Comparison of ENCODE assay signal across 8 cellular contexts in the genomic region with DNA sequence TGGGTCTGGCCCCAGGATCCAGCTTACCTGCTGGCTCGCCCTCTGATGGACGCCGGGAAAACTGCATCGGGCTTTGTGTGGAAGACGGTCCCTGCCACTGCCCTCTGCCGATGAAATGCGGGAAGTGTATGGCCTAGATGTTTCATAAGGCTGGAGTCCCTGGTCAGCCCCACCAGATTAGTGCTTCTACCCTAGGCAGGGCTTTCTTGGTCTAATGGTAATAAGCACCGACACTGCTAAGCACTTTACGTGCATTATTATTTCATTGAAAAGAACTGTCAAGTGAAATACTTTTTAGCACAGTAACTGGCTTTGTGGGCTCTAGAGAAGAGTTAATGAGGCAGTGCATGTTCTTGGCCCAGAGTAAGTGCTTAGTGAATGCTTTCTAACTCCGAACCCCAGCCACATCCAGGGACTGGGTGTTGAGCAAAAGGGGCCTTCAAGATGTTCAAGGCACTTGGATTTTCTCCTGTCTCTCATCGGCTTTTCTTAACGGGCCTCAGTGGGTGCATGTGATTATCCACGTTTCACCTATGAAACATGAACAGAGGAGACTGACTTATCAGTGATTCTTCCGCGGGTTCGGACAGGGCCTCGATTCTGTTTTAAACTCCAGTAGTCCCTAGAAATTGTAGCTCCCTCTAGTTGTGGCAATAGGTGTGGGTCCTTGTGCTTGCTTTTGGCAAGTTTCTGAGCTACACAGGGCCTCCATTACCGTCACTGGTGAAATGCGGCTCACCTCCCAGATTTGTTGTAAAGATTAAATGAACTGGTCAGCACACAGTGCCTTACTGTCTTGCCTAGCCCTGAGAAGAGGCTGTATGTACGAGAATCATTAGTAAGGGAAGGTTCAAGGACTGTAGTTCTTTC. TPM values are rescaled to one million over a fixed set of nuclear protein-coding genes. Genes with fewer than 3 reads are reported as not detected.
DNase-seq lines count a peak whose midpoint lies in the region; ATAC-seq and TF ChIP-seq lines count a peak whose summit lies in the region.

No MANE protein-coding gene starts in this region.

- no peak overlapping the region for H3K9ac ChIP-seq in parathyroid adenoma

- H3K4me1 ChIP-seq in HEK293 (ENCODE audit: control insufficient read depth, insufficient read depth, low read length): peaks cover 8% of the 10 kb centered on the region; the same call in 1 of the 2 replicates
- peaks cover 22% of the 10 kb centered on the region for H3K4me1 ChIP-seq in parathyroid adenoma
- H3K4me1 ChIP-seq in tibial nerve: peaks cover 0 to 59% (median 24%) of the 10 kb centered on the region in 4 donors

- POLR2A ChIA-PET in HEK293 (lab: Yijun Ruan, JAX): interaction anchor here (0.7 to 14.1 kb wide), 6 partner anchors 11 to 103 kb away, joined by 3 to 448 read pairs (median 3); partner anchors contain the start of genes NEK8, PROCA1, RPL23A and TLCD1

- H3K27ac ChIP-seq in HEK293 (ENCODE audit: extremely low read depth, low read depth, low read length) (0 out of 2 replicates have a peak overlapping the region, but pooled peaks have one; percentile 12), parathyroid adenoma (peak overlapping the region; percentile 0), tibial nerve (peak overlapping the region in 1 of 4 donors; percentile 61)

- peak overlapping the region; percentile 61 for H3K4me3 Mint-ChIP-seq in glutamatergic neuron (ENCODE audit: unreplicated experiment)

- peaks cover 23% of the 10 kb centered on the region for H3K27me3 Mint-ChIP-seq in glutamatergic neuron (ENCODE audit: unreplicated experiment)

- H3K27ac Mint-ChIP-seq in activated naive CD4-positive, alpha-beta T cell treated with anti-CD3 and anti-CD28 coated beads, Interleukin-2, amount 50 U/mL, for 72 hours: peak overlapping the region in 1 of 2 donors; percentile 60
- peak overlapping the region; percentile 48 for H3K27ac Mint-ChIP-seq in glutamatergic neuron (ENCODE audit: unreplicated experiment)

- peak; percentile 81 to 84 for ATAC-seq in activated naive CD4-positive, alpha-beta T cell treated with anti-CD3 and anti-CD28 coated beads, Interleukin-2, amount 50 U/mL, for 72 hours

- 34 to 35% methylated on average over 20 of the region's 20 CpGs for WGBS in tibial nerve, 2 donors

- H3K4me3 ChIP-seq in HEK293 (ENCODE audit: low read depth, low read length): no peak overlapping the region
- H3K4me3 ChIP-seq in parathyroid adenoma (ENCODE audit: low read depth, low read length): no peak overlapping the region
- no peak overlapping the region for H3K4me3 ChIP-seq in tibial nerve

- H3K4me1 Mint-ChIP-seq in glutamatergic neuron (ENCODE audit: low read depth, unreplicated experiment): peaks cover 13% of the 10 kb centered on the region

- H2AFZ ChIP-seq in parathyroid adenoma: no peak overlapping the region

- TF ChIP-seq EP300 in tibial nerve (IDR thresholded peaks at IDR 0.05): peak; percentile 28 to 72

- in situ Hi-C loops in G401 (cut with HindIII; ENCODE audit: low sequenced_read_pairs): no loop called here

- TF ChIP-seq CTCF in HEK293 (tag by site-specific recombination; IDR thresholded peaks at IDR 0.05) (peak; percentile 96), glutamatergic neuron (IDR thresholded peaks at IDR 0.05; ENCODE audit: partially characterized antibody, unreplicated experiment) (peak; percentile 95), parathyroid adenoma (IDR thresholded peaks at IDR 0.05) (peak; percentile 99), tibial nerve (IDR thresholded peaks at IDR 0.05) (peak; percentile 99 to 100 (median 99))

- H3K36me3 ChIP-seq in HEK293 (ENCODE audit: control insufficient read depth in 2 of 2, insufficient read depth in 1 of 2, low read length in 2 of 2) (peaks cover 7 to 69% of the 10 kb centered on the region in 2 experiments; a peak in 2 of 3 replicates), parathyroid adenoma (ENCODE audit: control insufficient read depth, insufficient read depth, low read length) (no peaks in the 10 kb centered on the region), tibial nerve (peaks cover 0 to 49% (median 0%) of the 10 kb centered on the region in 3 donors)

- DNase-seq in G401 (ENCODE audit: low spot score) (peak; percentile 95), NCI-H1417 (lab: John Stamatoyannopoulos, UW) (peak; percentile 85 to 95 (median 93)), SKM-1 treated with dmso at 0.1 percent for 144 hours (lab: John Stamatoyannopoulos, UW; ENCODE audit: unreplicated experiment) (peak; percentile 80), glutamatergic neuron (peak; percentile 96), tibial nerve (ENCODE audit: low spot score in 2 of 2) (peak; percentile 96 to 98)
- DNase-seq in activated naive CD4-positive, alpha-beta T cell treated with anti-CD3 and anti-CD28 coated beads, Interleukin-2, amount 50 U/mL, for 72 hours (ENCODE audit: low spot score in 2 of 2): peak; percentile 90 to 91

- H3K9me3 Mint-ChIP-seq in activated naive CD4-positive, alpha-beta T cell treated with anti-CD3 and anti-CD28 coated beads, Interleukin-2, amount 50 U/mL, for 72 hours: no peaks in the 10 kb centered on the region
- peaks cover 19% of the 10 kb centered on the region for H3K9me3 Mint-ChIP-seq in glutamatergic neuron (ENCODE audit: unreplicated experiment)

- no peak for TF ChIP-seq POLR2A in tibial nerve (IDR thresholded peaks at IDR 0.05)

- H3K27me3 ChIP-seq in parathyroid adenoma (ENCODE audit: control insufficient read depth, insufficient read depth, low read length) (no peaks in the 10 kb centered on the region), tibial nerve (no peaks in the 10 kb centered on the region)

- H3K9me3 ChIP-seq in HEK293 (ENCODE audit: control insufficient read depth, insufficient read depth, low read depth, low read length): no peaks in the 10 kb centered on the region
- H3K9me3 ChIP-seq in parathyroid adenoma (ENCODE audit: control insufficient read depth, low read length): no peaks in the 10 kb centered on the region
- no peaks in the 10 kb centered on the region for H3K9me3 ChIP-seq in tibial nerve

- peaks cover 5 to 27% of the 10 kb centered on the region in 2 donors for H3K36me3 Mint-ChIP-seq in activated naive CD4-positive, alpha-beta T cell treated with anti-CD3 and anti-CD28 coated beads, Interleukin-2, amount 50 U/mL, for 72 hours
- H3K36me3 Mint-ChIP-seq in glutamatergic neuron (ENCODE audit: unreplicated experiment): no peaks in the 10 kb centered on the region

- CTCF ChIA-PET in HEK293 (lab: Yijun Ruan, JAX): interaction anchor here (0.6 to 16.7 kb wide), 33 partner anchors 8 to 1452 kb away, joined by 3 to 445 read pairs (median 4); partner anchors contain the start of genes BLTP2, DHRS13, FAM222B and NEK8

- H3K4me2 ChIP-seq in parathyroid adenoma (ENCODE audit: low read length): no peak overlapping the region

- peaks cover 3% of the 10 kb centered on the region for H3K79me2 ChIP-seq in parathyroid adenoma

TF ChIP-seq in HEK293, 187 proteins besides CTCF, POLR2A, EP300 and RAD21 (continues in another document):
- TF ChIP-seq ZBTB7A (tag by site-specific recombination; IDR thresholded peaks at IDR 0.05; ENCODE audit: low read depth) (no peak), ZNF76 (tag by site-specific recombination; IDR thresholded peaks at IDR 0.05; ENCODE audit: borderline replicate concordance, low read depth) (0 out of 2 replicates have a peak, but pooled peaks have one; percentile 20), ZBTB6 (tag by site-specific recombination; IDR thresholded peaks at IDR 0.05) (no peak), ZNF223 (tag by site-specific recombination; IDR thresholded peaks at IDR 0.05) (no peak)
- TF ChIP-seq, protein P1, sequence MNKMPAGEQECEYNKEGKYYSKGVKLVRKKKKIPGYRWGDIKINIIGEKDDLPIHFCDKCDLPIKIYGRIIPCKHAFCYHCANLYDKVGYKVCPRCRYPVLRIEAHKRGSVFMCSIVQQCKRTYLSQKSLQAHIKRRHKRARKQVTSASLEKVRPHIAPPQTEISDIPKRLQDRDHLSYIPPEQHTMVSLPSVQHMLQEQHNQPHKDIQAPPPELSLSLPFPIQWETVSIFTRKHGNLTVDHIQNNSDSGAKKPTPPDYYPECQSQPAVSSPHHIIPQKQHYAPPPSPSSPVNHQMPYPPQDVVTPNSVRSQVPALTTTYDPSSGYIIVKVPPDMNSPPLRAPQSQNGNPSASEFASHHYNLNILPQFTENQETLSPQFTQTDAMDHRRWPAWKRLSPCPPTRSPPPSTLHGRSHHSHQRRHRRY (tag by site-specific recombination; IDR thresholded peaks at IDR 0.05): no peak

RNA-seq across cellular contexts. Expression of gene TRAF4, which starts 6.6 kb away (rescaled TPM):
- total RNA-seq in G401 (2014; rRNA removed; shearing (Covaris generic)): 51.8 and 69.0 TPM in 2 replicates
- 100 to 1,000 TPM in 1 of 2 donors, 10 to 100 TPM in 1; 88.3 to 168 TPM for total RNA-seq in activated naive CD4-positive, alpha-beta T cell treated with anti-CD3 and anti-CD28 coated beads, Interleukin-2, amount 50 U/mL, for 72 hours
- total RNA-seq in glutamatergic neuron (ENCODE audit: unreplicated experiment): 373 TPM
- 10 to 100 TPM; 18.4 to 42.8 (median 30.0) TPM for total RNA-seq in tibial nerve

RNA-seq across cellular contexts. Expression of gene NEK8, which starts 21.8 kb away (rescaled TPM):
- 10.2 and 15.1 TPM in 2 replicates for total RNA-seq in G401 (2014; rRNA removed; shearing (Covaris generic))
- total RNA-seq in activated naive CD4-positive, alpha-beta T cell treated with anti-CD3 and anti-CD28 coated beads, Interleukin-2, amount 50 U/mL, for 72 hours: 1 to 10 TPM; 5.3 to 6.4 TPM
- 5.9 TPM for total RNA-seq in glutamatergic neuron (ENCODE audit: unreplicated experiment)
- 1 to 10 TPM; 2.8 to 6.0 (median 3.5) TPM for total RNA-seq in tibial nerve

RNA-seq across cellular contexts. Expression of gene TLCD1, which starts 24.4 kb away (rescaled TPM):
- total RNA-seq in G401 (2014; rRNA removed; shearing (Covaris generic)): 9.2 and 12.1 TPM in 2 replicates
- 10 to 100 TPM in 1 of 2 donors, 1 to 10 TPM in 1; 4.4 to 10.2 TPM for total RNA-seq in activated naive CD4-positive, alpha-beta T cell treated with anti-CD3 and anti-CD28 coated beads, Interleukin-2, amount 50 U/mL, for 72 hours
- total RNA-seq in glutamatergic neuron (ENCODE audit: unreplicated experiment) (8.2 TPM), tibial nerve (1 to 10 TPM in 1 of 4 donors, under 1 TPM in 1, not detected in 2; 0.44 to 1.2 TPM)

RNA-seq across cellular contexts. Expression of gene RPL23A, which starts 30.6 kb away (rescaled TPM):
- total RNA-seq in G401 (2014; rRNA removed; shearing (Covaris generic)): 1,133 and 1,289 TPM in 2 replicates
- 1,000 to 10,000 TPM; 2,221 to 2,736 TPM for total RNA-seq in activated naive CD4-positive, alpha-beta T cell treated with anti-CD3 and anti-CD28 coated beads, Interleukin-2, amount 50 U/mL, for 72 hours
- 627 TPM for total RNA-seq in glutamatergic neuron (ENCODE audit: unreplicated experiment)
- total RNA-seq in tibial nerve: 100 to 1,000 TPM; 431 to 573 (median 517) TPM

RNA-seq across cellular contexts. Expression of gene RAB34, which starts 32.7 kb away (rescaled TPM):
- 373 TPM in 2 replicates for total RNA-seq in G401 (2014; rRNA removed; shearing (Covaris generic))
- total RNA-seq in activated naive CD4-positive, alpha-beta T cell treated with anti-CD3 and anti-CD28 coated beads, Interleukin-2, amount 50 U/mL, for 72 hours: 10 to 100 TPM; 20.5 to 46.4 TPM
- 54.3 TPM for total RNA-seq in glutamatergic neuron (ENCODE audit: unreplicated experiment)
- total RNA-seq in tibial nerve: 100 to 1,000 TPM; 189 to 298 (median 196) TPM
